In the genomic region with DNA sequence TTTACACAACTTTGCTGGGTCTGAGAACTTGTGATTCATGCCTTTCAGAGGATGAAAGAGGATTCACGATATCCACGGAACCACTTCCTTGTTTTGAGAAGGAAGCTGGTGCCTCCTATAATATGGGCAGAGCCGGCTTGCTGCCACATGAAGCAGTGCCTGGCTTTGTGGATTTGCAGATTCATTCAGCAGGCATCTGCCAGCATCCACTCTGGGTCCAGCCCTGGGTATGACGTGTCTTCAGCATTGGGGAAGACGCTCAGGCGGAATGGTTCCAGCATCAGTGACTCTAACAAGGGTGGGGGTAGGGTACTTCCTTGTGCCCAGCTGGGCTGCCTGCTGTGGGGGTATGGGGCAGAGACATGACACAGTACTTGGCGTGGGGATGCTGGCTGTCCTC, we compare ENCODE assay signal across 12 cellular contexts.
DNase-seq lines count a peak whose midpoint lies in the region; ATAC-seq, FAIRE-seq and TF ChIP-seq lines count a peak whose summit lies in the region.
"Had no signal": no experiment of that assay in that cellular context is flagged by ENCODE, and none has a peak within 500 bp of the region (broad histone marks: within the 10 kb centered on the region; RNA-seq: fewer than 3 reads in every experiment).

No MANE protein-coding gene starts in this region.

- no peaks in the 10 kb centered on the region for H3K9me3 ChIP-seq in small intestine (ENCODE audit: control insufficient read depth, low read depth)
- no peaks in the 10 kb centered on the region for H3K9me3 ChIP-seq in neural progenitor cell (ENCODE audit: low read depth)

- H3K27me3 ChIP-seq in small intestine (ENCODE audit: control insufficient read depth in 2 of 2, insufficient read depth in 2 of 2, low read length in 2 of 2), result no peaks in the 10 kb centered on the region
- peaks cover 5% of the 10 kb centered on the region for H3K27me3 ChIP-seq in neural progenitor cell

- FAIRE-seq in GM12891 (lab: Jason Lieb, UNC) (no peak), small intestine (lab: Jason Lieb, UNC) (no peak)
- FAIRE-seq: GM12892 had no signal

- H3F3A ChIP-seq in neural progenitor cell (ENCODE audit: low read depth), result no peaks in the 10 kb centered on the region

- 33 to 51% (median 36%) methylated on average over 7 of the region's 7 CpGs for WGBS in small intestine, 3 donors

- H2AFZ ChIP-seq in neural progenitor cell (replicated peaks), result no peak overlapping the region

- H3K4me2 ChIP-seq in neural progenitor cell, result no peak overlapping the region

- H4K20me1 ChIP-seq in neural progenitor cell (ENCODE audit: low read depth), result no peaks in the 10 kb centered on the region

- no peaks in the 10 kb centered on the region for H3K79me2 ChIP-seq in neural progenitor cell (ENCODE audit: low read depth)

- H3K36me3 Mint-ChIP-seq in neural progenitor cell, result no peaks in the 10 kb centered on the region
- H3K36me3 Mint-ChIP-seq: stimulated activated naive B cell treated with anti-CD40 and anti-IgM and Interleukin-4, amounts not matched to agents 10 μg/mL and 1 μg/mL and 100 μg/mL, for 72 hours had no signal

- DNase-seq in GM12891 (ENCODE audit: insufficient read length, low spot score) (no peak), RKO (ENCODE audit: low spot score) (peak; percentile 8), foreskin fibroblast (peak; percentile 78 to 83), small intestine (peak; percentile 33), DMS 273 (lab: John Stamatoyannopoulos, UW; ENCODE audit: unreplicated experiment) (no peak), neural progenitor cell (ENCODE audit: low spot score) (no peak)
- DNase-seq: NCI-H774; nucleus accumbens; stimulated activated naive B cell treated with anti-CD40 and anti-IgM and Interleukin-4, amounts not matched to agents 10 μg/mL and 1 μg/mL and 100 μg/mL, for 72 hours had no signal

- peaks cover 2 to 5% of the 10 kb centered on the region in 2 donors for H3K4me1 ChIP-seq in small intestine (ENCODE audit: control insufficient read depth in 2 of 2, insufficient read depth in 1 of 2, low read depth in 1 of 2, low read length in 1 of 2)
- H3K4me1 ChIP-seq in neural progenitor cell, result no peaks in the 10 kb centered on the region

- no peak for TF ChIP-seq POLR2A in GM12891 (IDR thresholded peaks at IDR 0.05; ENCODE audit: low read depth, low read length)

- TF ChIP-seq CTCF in foreskin fibroblast (IDR thresholded peaks at IDR 0.05; ENCODE audit: low read depth, low read length) (no peak), neural progenitor cell (IDR thresholded peaks at IDR 0.05) (no peak)

- no peak overlapping the region for H3K9ac ChIP-seq in neural progenitor cell

- H3K4me1 Mint-ChIP-seq in neural progenitor cell, result no peaks in the 10 kb centered on the region

- H3K36me3 ChIP-seq in small intestine (ENCODE audit: control insufficient read depth in 2 of 2, insufficient read depth in 2 of 2, low read length in 2 of 2), result no peaks in the 10 kb centered on the region
- H3K36me3 ChIP-seq in neural progenitor cell, result no peaks in the 10 kb centered on the region

- ATAC-seq in HG03175 (IDR thresholded peaks at IDR 0.05; ENCODE audit: unreplicated experiment) (no peak), GM18907 (IDR thresholded peaks at IDR 0.05; ENCODE audit: unreplicated experiment) (no peak)

- H3K27me3 Mint-ChIP-seq in neural progenitor cell (ENCODE audit: insufficient read depth, low read depth), result peaks cover 2% of the 10 kb centered on the region

- H3K27ac ChIP-seq in small intestine (ENCODE audit: low read depth in 1 of 2, low read length in 1 of 2) (peak overlapping the region in 1 of 2 donors; percentile 68), neural progenitor cell (no peak overlapping the region)

- no peak overlapping the region for H3K4me3 ChIP-seq in foreskin fibroblast (ENCODE audit: low read depth in 1 of 2, low read length in 2 of 2)
- H3K4me3 ChIP-seq in small intestine (ENCODE audit: low read depth in 1 of 2, low read length in 2 of 2), result no peak overlapping the region
- no peak overlapping the region for H3K4me3 ChIP-seq in neural progenitor cell

- H3K4me3 Mint-ChIP-seq in neural progenitor cell, result no peak overlapping the region
- H3K4me3 Mint-ChIP-seq: stimulated activated naive B cell treated with anti-CD40 and anti-IgM and Interleukin-4, amounts not matched to agents 10 μg/mL and 1 μg/mL and 100 μg/mL, for 72 hours had no signal

- H3K27ac Mint-ChIP-seq in neural progenitor cell, result no peak overlapping the region
- H3K27ac Mint-ChIP-seq: stimulated activated naive B cell treated with anti-CD40 and anti-IgM and Interleukin-4, amounts not matched to agents 10 μg/mL and 1 μg/mL and 100 μg/mL, for 72 hours had no signal

- peaks cover 2% of the 10 kb centered on the region for H3K9me3 Mint-ChIP-seq in neural progenitor cell

TF ChIP-seq in GM12891, 5 proteins besides CTCF, POLR2A, EP300 and RAD21:
- TF ChIP-seq PAX5 (IDR thresholded peaks at IDR 0.05; ENCODE audit: insufficient read depth, low read length, severe bottlenecking), result no peak
- TF ChIP-seq TAF1 (IDR thresholded peaks at IDR 0.05; ENCODE audit: low read depth, low read length), result no peak
- TF ChIP-seq SPI1 (IDR thresholded peaks at IDR 0.05; ENCODE audit: low read depth, low read length), result 0 out of 2 replicates have a peak, but pooled peaks have one; percentile 12
- TF ChIP-seq POLR2AphosphoS5 (IDR thresholded peaks at IDR 0.05; ENCODE audit: low read depth, low read length), result no peak
- TF ChIP-seq POU2F2 (IDR thresholded peaks at IDR 0.05; ENCODE audit: low read depth, low read length), result no peak

Comparison
In these comparisons a context has a peak if more than half of its experiments do, and no peak if none do; other contexts are left out.
1. DNase-seq: peak in RKO (single experiment), foreskin fibroblast (2 of 2) and small intestine (single experiment); none in GM12891 (single experiment), DMS 273 (single experiment) and neural progenitor cell (single experiment).